ENCODE assay signal across 13 cellular contexts in the genomic region with DNA sequence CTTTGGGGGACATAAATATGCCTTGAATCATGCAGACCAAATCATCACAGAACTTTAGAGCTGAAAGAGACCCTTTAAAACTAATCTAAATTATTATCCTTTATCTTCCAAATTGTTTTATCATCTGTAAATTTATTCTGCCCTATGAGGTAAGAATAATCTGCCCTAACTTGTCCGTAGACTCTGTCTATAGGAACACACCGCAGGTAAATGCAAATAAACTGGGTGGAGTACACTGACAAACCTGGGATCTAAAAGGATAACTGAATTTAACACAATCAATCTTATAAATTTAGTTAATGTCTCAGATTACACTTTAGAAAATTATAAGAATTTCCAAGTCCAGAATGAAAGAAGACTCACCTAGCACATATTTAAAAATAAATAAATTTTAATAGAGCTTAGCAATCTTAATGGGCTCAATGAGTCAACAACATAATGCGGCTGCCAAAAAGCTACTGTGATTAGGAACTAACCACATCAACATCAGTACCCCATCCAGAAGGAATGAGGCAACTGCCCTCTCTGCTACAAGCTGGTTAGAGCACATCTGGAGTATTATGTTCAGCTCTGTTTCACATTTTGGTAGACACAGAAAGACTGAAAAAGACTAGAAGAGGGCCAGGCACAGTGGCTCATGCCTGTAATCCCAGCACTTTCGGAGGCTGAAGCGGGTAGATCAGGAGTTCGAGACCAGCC. TPM values are rescaled to one million over a fixed set of nuclear protein-coding genes. Genes with fewer than 3 reads are reported as not detected.
A peak's percentile ranks its signal among the peaks of the same experiment; 100 is the strongest.
DNase-seq lines count a peak whose midpoint lies in the region; ATAC-seq, FAIRE-seq and TF ChIP-seq lines count a peak whose summit lies in the region.
"Had no signal": no experiment of that assay in that cellular context is flagged by ENCODE, and none has a peak within 500 bp of the region (broad histone marks: within the 10 kb centered on the region; RNA-seq: fewer than 3 reads in every experiment).

No MANE protein-coding gene starts in this region.

- no peak overlapping the region for H2AFZ ChIP-seq in OCI-LY7 (ENCODE audit: low read length)

- no TSS peak for BruUV-seq in OCI-LY7 (replicated peaks; lab: Mats Ljungman, UMichigan)

- no peak overlapping the region for H3K4me2 ChIP-seq in OCI-LY7 (ENCODE audit: low read length)

- H3K36me3 ChIP-seq in RWPE2 (ENCODE audit: low read depth) (peaks cover 8% of the 10 kb centered on the region; the same call in 1 of the 2 replicates), kidney (ENCODE audit: control insufficient read depth in 1 of 2, insufficient read depth in 2 of 2, low read length in 2 of 2) (no peaks in the 10 kb centered on the region), OCI-LY7 (ENCODE audit: insufficient read depth, low read length) (no peaks in the 10 kb centered on the region)

- no peak overlapping the region for H3K4me3 ChIP-seq in RWPE2 (ENCODE audit: severe bottlenecking)
- H3K4me3 ChIP-seq in fibroblast of pulmonary artery (replicated peaks; ENCODE audit: low read depth, low read length) = no peak overlapping the region
- no peak overlapping the region for H3K4me3 ChIP-seq in kidney (ENCODE audit: low read length in 2 of 2)
- no peak overlapping the region for H3K4me3 ChIP-seq in OCI-LY7 (ENCODE audit: low read depth, low read length, poor library complexity, severe bottlenecking)

- H3K9me2 ChIP-seq in OCI-LY7 (ENCODE audit: insufficient read depth, low read length) = no peaks in the 10 kb centered on the region

- H3K9me3 ChIP-seq in RWPE2 (ENCODE audit: severe bottlenecking) = no peaks in the 10 kb centered on the region
- no peaks in the 10 kb centered on the region for H3K9me3 ChIP-seq in kidney (ENCODE audit: control insufficient read depth in 1 of 2, low read length in 2 of 2)
- no peaks in the 10 kb centered on the region for H3K9me3 ChIP-seq in OCI-LY7 (ENCODE audit: low read length)

- H3K9ac ChIP-seq in kidney (ENCODE audit: low read length in 2 of 2) = no peak overlapping the region

- H3K27me3 ChIP-seq in RWPE2 (ENCODE audit: insufficient read depth, poor library complexity, severe bottlenecking) = no peaks in the 10 kb centered on the region

- no peak for TF ChIP-seq CTCF in 22Rv1 (IDR thresholded peaks at IDR 0.05)
- no peak for TF ChIP-seq CTCF in RWPE2 (IDR thresholded peaks at IDR 0.05; ENCODE audit: poor library complexity, severe bottlenecking)
- TF ChIP-seq CTCF in fibroblast of pulmonary artery (IDR thresholded peaks at IDR 0.05; ENCODE audit: low read length, missing control alignments) = no peak
- TF ChIP-seq CTCF in kidney (IDR thresholded peaks at IDR 0.05; ENCODE audit: borderline replicate concordance, extremely low read depth, insufficient read depth) = no peak
- TF ChIP-seq CTCF in OCI-LY7 (conservative IDR thresholded peaks at IDR 0.05; ENCODE audit: low read length) = no peak

- H3K79me2 ChIP-seq in OCI-LY7 (ENCODE audit: insufficient read depth, low read depth, low read length) = peaks cover 25% of the 10 kb centered on the region; the same call in 1 of the 2 replicates

- H3K27ac ChIP-seq in 22Rv1 (0 out of 2 replicates have a peak overlapping the region, but pooled peaks have one; percentile 24), RWPE2 (ENCODE audit: poor library complexity, severe bottlenecking) (peak overlapping the region; percentile 42), kidney (ENCODE audit: low read depth in 2 of 2, low read length in 2 of 2) (no peak overlapping the region), OCI-LY7 (ENCODE audit: low read depth, low read length, poor library complexity, severe bottlenecking) (no peak overlapping the region)

- ATAC-seq in RWPE2 (ENCODE audit: low read depth) = peak; percentile 78
- ATAC-seq: Panc1 had no signal

- intact Hi-C loops in kidney (cut with DNase I) = no loop called here
- intact Hi-C loops in OCI-LY7 (cut with micrococcal nuclease; ENCODE audit: unreplicated experiment) = no loop called here

- CTCF ChIA-PET in OCI-LY7 (lab: Charles Lee; ENCODE audit: unreplicated experiment) = no interaction called here

- peak; percentile 37 for DNase-seq in COR-L47 (lab: John Stamatoyannopoulos, UW)
- no peak for DNase-seq in RWPE2 (ENCODE audit: low spot score)
- DNase-seq in fibroblast of pulmonary artery (ENCODE audit: low read depth) = peak; percentile 56
- no peak for DNase-seq in kidney
- DNase-seq in stimulated activated CD8-positive, alpha-beta memory T cell treated with anti-CD3 and anti-CD28 coated beads, Interleukin-4, amount 100 ng/mL, for 48 hours = no peak
- DNase-seq in NCI-H1092 (lab: John Stamatoyannopoulos, UW) = no peak
- DNase-seq in OCI-LY7 (ENCODE audit: low spot score) = no peak
- DNase-seq: activated B cell treated with CpG ODN at 0.5 μM for 24 hours; activated naive CD4-positive, alpha-beta T cell treated with Interleukin-2 at 50 U/mL for 16 hours; kidney glomerular epithelial cell had no signal

- 0 out of 2 replicates have a peak, but pooled peaks cover 3% of the 10 kb centered on the region for H4K20me1 ChIP-seq in OCI-LY7 (ENCODE audit: insufficient read depth, low read length)

- FAIRE-seq in kidney (lab: Jason Lieb, UNC) = no peak
- FAIRE-seq: endothelial cell of umbilical vein had no signal

- H3K4me1 ChIP-seq in RWPE2 (ENCODE audit: insufficient read depth, poor library complexity, severe bottlenecking) = peaks cover 24% of the 10 kb centered on the region
- peaks cover 0 to 4% of the 10 kb centered on the region in 2 donors for H3K4me1 ChIP-seq in kidney (ENCODE audit: control insufficient read depth in 1 of 2, insufficient read depth in 1 of 2, low read depth in 1 of 2, low read length in 2 of 2)
- H3K4me1 ChIP-seq in OCI-LY7 (ENCODE audit: insufficient read depth, low read length, poor library complexity, severe bottlenecking) = peaks cover 36% of the 10 kb centered on the region

- POLR2A ChIA-PET in OCI-LY7 (lab: Charles Lee) = interaction anchor here (0.5 to 1.2 kb wide), 6 partner anchors 92 to 486 kb away, joined by 3 read pairs; no protein-coding TSS in a partner anchor

RNA-seq across cellular contexts. Expression of a gene that starts 5.6 kb away (rescaled TPM):
- total RNA-seq in kidney (20.4 TPM), OCI-LY7 (2022) (10.2 and 10.6 TPM in 2 replicates)
- polyA plus RNA-seq in kidney (ENCODE audit: insufficient read depth, low read depth, low replicate concordance) = 12.4 TPM
- 4.8 and 5.1 TPM in 2 replicates for total RNA-seq in OCI-LY7 (2014; rRNA removed; shearing (Covaris generic))

Comparison
In these comparisons a context has a peak if more than half of its experiments do, and no peak if none do; other contexts are left out.
1. H3K27ac ChIP-seq: peak in 22Rv1 (single experiment) and RWPE2 (single experiment); none in kidney (0 of 2) and OCI-LY7 (single experiment).
2. DNase-seq: peak in COR-L47 (single experiment) and fibroblast of pulmonary artery (single experiment); none in RWPE2 (single experiment), kidney (single experiment), stimulated activated CD8-positive, alpha-beta memory T cell treated with anti-CD3 and anti-CD28 coated beads, Interleukin-4, amount 100 ng/mL, for 48 hours (single experiment), NCI-H1092 (single experiment) and OCI-LY7 (single experiment).